10 cellular contexts compared by ENCODE assay signal in genomic region chr1:116769050-116769449, GRCh38. TPM values are rescaled to one million over a fixed set of nuclear protein-coding genes. Genes with fewer than 3 reads are reported as not detected.
A peak's percentile ranks its signal among the peaks of the same experiment; 100 is the strongest.
DNase-seq lines count a peak whose midpoint lies in the region; ATAC-seq, FAIRE-seq and TF ChIP-seq lines count a peak whose summit lies in the region.
"Had no signal": no experiment of that assay in that cellular context is flagged by ENCODE, and none has a peak within 500 bp of the region (broad histone marks: within the 10 kb centered on the region; RNA-seq: fewer than 3 reads in every experiment).

No MANE protein-coding gene starts in this region.

- H3K9me3 Mint-ChIP-seq in activated naive CD8-positive, alpha-beta T cell (ENCODE audit: low read depth): no peaks in the 10 kb centered on the region
- H3K9me3 Mint-ChIP-seq: endodermal cell had no signal

- intact Hi-C loops in PC-9 (cut with micrococcal nuclease; ENCODE audit: unreplicated experiment): no loop called here

- no peaks in the 10 kb centered on the region for H3K79me2 ChIP-seq in PC-9 (ENCODE audit: low read depth)

- POLR2A ChIA-PET in PC-9 (lab: Charles Lee; ENCODE audit: unreplicated experiment): no interaction called here

- H3K9me2 ChIP-seq in PC-9 (ENCODE audit: insufficient read depth): no peaks in the 10 kb centered on the region

- peak overlapping the region; percentile 83 for H3K4me3 Mint-ChIP-seq in activated naive CD8-positive, alpha-beta T cell
- H3K4me3 Mint-ChIP-seq: endodermal cell had no signal

- peaks cover 8% of the 10 kb centered on the region; the same call in 1 of the 2 replicates for H3F3A ChIP-seq in PC-9 (ENCODE audit: insufficient read depth, low read depth)

- peaks cover 9% of the 10 kb centered on the region for H3K4me1 ChIP-seq in PC-9 (replicated peaks; ENCODE audit: insufficient read depth)

- FAIRE-seq in HTR-8/SVneo (lab: Jason Lieb, UNC): no peak

- no peak overlapping the region for H2AFZ ChIP-seq in PC-9

- ATAC-seq in HG03558 (IDR thresholded peaks at IDR 0.05; ENCODE audit: extremely low read depth, unreplicated experiment): peak; percentile 22
- ATAC-seq: heart left ventricle had no signal

- no peaks in the 10 kb centered on the region for H3K9me3 ChIP-seq in PC-9 (ENCODE audit: insufficient read depth, low read depth)

- H4K20me1 ChIP-seq in PC-9 (ENCODE audit: insufficient read depth): no peaks in the 10 kb centered on the region

- no peaks in the 10 kb centered on the region for H3K27me3 ChIP-seq in PC-9 (ENCODE audit: insufficient read depth, low read depth)
- H3K27me3 ChIP-seq: heart left ventricle had no signal

- peaks cover 96% of the 10 kb centered on the region for H3K4me1 Mint-ChIP-seq in activated naive CD8-positive, alpha-beta T cell (ENCODE audit: low read depth)
- H3K4me1 Mint-ChIP-seq: endodermal cell had no signal

- H3K27me3 Mint-ChIP-seq in activated naive CD8-positive, alpha-beta T cell: no peaks in the 10 kb centered on the region

- no peak overlapping the region for H3K4me3 ChIP-seq in PC-9
- H3K4me3 ChIP-seq: heart left ventricle had no signal

- TF ChIP-seq CTCF in PC-9 (conservative IDR thresholded peaks at IDR 0.05): no peak

- H3K4me2 ChIP-seq in PC-9: no peak overlapping the region

- DNase-seq in stimulated activated CD4-positive, alpha-beta T cell treated with anti-CD3 and anti-CD28 coated beads, Interleukin-2, amount 100 ng/mL, for 48 hours: peak; percentile 40 to 46
- DNase-seq in stimulated activated CD4-positive, alpha-beta T cell treated with anti-CD3 and anti-CD28 coated beads, Interleukin-4, amount 100 ng/mL, for 4 hours: no peak
- DNase-seq in HTR-8/SVneo (ENCODE audit: insufficient read length, low spot score) (no peak), nucleus accumbens (lab: John Stamatoyannopoulos, UW) (no peak), PC-9 (no peak), HT-29 (ENCODE audit: low spot score) (no peak)
- DNase-seq: endodermal cell, heart left ventricle had no signal

- H3K27ac Mint-ChIP-seq in activated naive CD8-positive, alpha-beta T cell: peak overlapping the region; percentile 100
- H3K27ac Mint-ChIP-seq: endodermal cell had no signal

- H3K36me3 ChIP-seq in PC-9 (ENCODE audit: low read depth): no peaks in the 10 kb centered on the region
- H3K36me3 ChIP-seq: heart left ventricle had no signal

- H3K27ac ChIP-seq in PC-9: no peak overlapping the region

- no TSS peak for BruUV-seq in PC-9 (replicated peaks; lab: Mats Ljungman, UMichigan)

- CTCF ChIA-PET in PC-9 (lab: Charles Lee): no interaction called here

- peaks cover 55% of the 10 kb centered on the region for H3K36me3 Mint-ChIP-seq in activated naive CD8-positive, alpha-beta T cell

RNA-seq across cellular contexts. Expression of gene CD2, which starts 14.8 kb away (rescaled TPM):
- not detected in 2 replicates for total RNA-seq in PC-9 (2021)
- not detected in 2 replicates for total RNA-seq in HT-29 (2014; rRNA removed; shearing (Covaris generic))
- total RNA-seq: endodermal cell had no signal

Comparison
In these comparisons a context has a peak if more than half of its experiments do, and no peak if none do; other contexts are left out.
1. DNase-seq: peak in stimulated activated CD4-positive, alpha-beta T cell treated with anti-CD3 and anti-CD28 coated beads, Interleukin-2, amount 100 ng/mL, for 48 hours (2 of 2); none in stimulated activated CD4-positive, alpha-beta T cell treated with anti-CD3 and anti-CD28 coated beads, Interleukin-4, amount 100 ng/mL, for 4 hours (0 of 2), HTR-8/SVneo (single experiment), nucleus accumbens (0 of 56), PC-9 (0 of 2) and HT-29 (single experiment).